16 cellular contexts compared by ENCODE assay signal in the genomic region with DNA sequence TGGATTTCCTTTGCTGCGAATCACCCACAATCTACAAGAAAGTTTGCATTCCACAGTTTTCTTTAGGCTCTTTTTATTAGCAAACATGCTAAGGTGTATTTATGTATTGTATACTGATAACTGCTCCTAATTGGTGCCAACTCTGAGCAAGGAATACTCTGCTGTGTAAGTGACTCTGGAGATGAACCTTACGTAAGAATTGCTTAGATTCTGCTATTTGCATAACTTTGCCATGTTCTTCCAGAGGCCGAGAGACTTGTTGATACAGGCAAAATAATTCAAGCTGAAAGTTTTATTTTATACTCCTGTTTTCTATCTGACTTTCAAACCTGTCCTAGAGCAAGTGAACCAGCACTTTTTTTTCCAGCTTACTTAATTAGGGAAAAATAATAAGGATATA.
DNase-seq lines count a peak whose midpoint lies in the region; ATAC-seq and TF ChIP-seq lines count a peak whose summit lies in the region.
"Had no signal": no experiment of that assay in that cellular context is flagged by ENCODE, and none has a peak within 500 bp of the region (broad histone marks: within the 10 kb centered on the region; RNA-seq: fewer than 3 reads in every experiment).

No MANE protein-coding gene starts in this region.

- no peaks in the 10 kb centered on the region for H3K27me3 Mint-ChIP-seq in H9 (ENCODE audit: low read depth)
- H3K27me3 Mint-ChIP-seq: IgD-negative memory B cell had no signal

- H3K79me2 ChIP-seq in H9 (ENCODE audit: insufficient read depth, low read length) (no peaks in the 10 kb centered on the region), PC-9 (ENCODE audit: low read depth) (no peaks in the 10 kb centered on the region)

- H2BK5ac ChIP-seq in H9 (ENCODE audit: insufficient read length, low read length): no peak overlapping the region

- no peak overlapping the region for H2BK15ac ChIP-seq in H9 (ENCODE audit: low read depth, low read length)

- no peak overlapping the region for H3K56ac ChIP-seq in H9 (ENCODE audit: insufficient read length, low read depth, low read length)

- H3K27ac Mint-ChIP-seq in H9: no peak overlapping the region
- H3K27ac Mint-ChIP-seq: IgD-negative memory B cell had no signal

- H3K4me3 ChIP-seq in breast epithelium (no peak overlapping the region), PC-9 (no peak overlapping the region)

- no peak overlapping the region for H2AFZ ChIP-seq in H9 (ENCODE audit: low read length)
- no peak overlapping the region for H2AFZ ChIP-seq in PC-9

- no peak overlapping the region for H2BK20ac ChIP-seq in H9 (ENCODE audit: low read depth, low read length, poor library complexity, severe bottlenecking)

- no peaks in the 10 kb centered on the region for H3K4me1 ChIP-seq in breast epithelium
- H3K4me1 ChIP-seq in foreskin keratinocyte: peaks cover 27% of the 10 kb centered on the region
- H3K4me1 ChIP-seq in H9 (ENCODE audit: insufficient read depth, low read length): no peaks in the 10 kb centered on the region; the same call in 1 of the 2 replicates
- H3K4me1 ChIP-seq in PC-9 (replicated peaks; ENCODE audit: insufficient read depth): no peaks in the 10 kb centered on the region
- H3K4me1 ChIP-seq: Caco-2 had no signal

- no peaks in the 10 kb centered on the region for H3K36me3 Mint-ChIP-seq in H9 (ENCODE audit: insufficient read depth in 1 of 3, low read depth in 3 of 3)
- H3K36me3 Mint-ChIP-seq: IgD-negative memory B cell had no signal

- H4K91ac ChIP-seq in H9 (ENCODE audit: insufficient read length, low read depth, low read length): no peak overlapping the region

- no peak overlapping the region for H2AK5ac ChIP-seq in H9 (ENCODE audit: insufficient read length, low read length)

- H3K36me3 ChIP-seq in breast epithelium (no peaks in the 10 kb centered on the region), PC-9 (ENCODE audit: low read depth) (no peaks in the 10 kb centered on the region)

- no peaks in the 10 kb centered on the region for H3K9me3 Mint-ChIP-seq in H9

- H3F3A ChIP-seq in PC-9 (ENCODE audit: insufficient read depth, low read depth): no peaks in the 10 kb centered on the region

- H3K4me1 Mint-ChIP-seq in H9: peaks cover 33% of the 10 kb centered on the region in 2 experiments
- H3K4me1 Mint-ChIP-seq: IgD-negative memory B cell had no signal

- peaks cover 4% of the 10 kb centered on the region; the same call in 1 of the 2 replicates for H3K9me2 ChIP-seq in PC-9 (ENCODE audit: insufficient read depth)

- H4K5ac ChIP-seq in H9 (ENCODE audit: insufficient read length, low read depth, low read length): no peak overlapping the region

- ATAC-seq in foreskin keratinocyte: peak; percentile 66
- ATAC-seq in HG03571 (IDR thresholded peaks at IDR 0.05; ENCODE audit: unreplicated experiment): no peak
- ATAC-seq: Right ventricle myocardium inferior had no signal

- intact Hi-C loops in breast epithelium (cut with DNase I; ENCODE audit: low total_unique reads) (no loop called here), PC-9 (cut with micrococcal nuclease; ENCODE audit: unreplicated experiment) (no loop called here)

- DNase-seq in NCI-H69 (lab: John Stamatoyannopoulos, UW): peak; percentile 20
- no peak for DNase-seq in breast epithelium (ENCODE audit: low spot score in 2 of 2)
- DNase-seq in foreskin keratinocyte: peak; percentile 54 to 80
- DNase-seq in SW 1271 (lab: John Stamatoyannopoulos, UW): no peak
- DNase-seq in H9: no peak
- no peak for DNase-seq in PC-9
- DNase-seq: Caco-2, DMS153, Kasumi-1, NCI-H187 treated with DMSO at 0.1 percent for 48 hours, NCI-H2171, NCI-H446 treated with DMSO at 0.1 percent for 48 hours, NCI-H748 treated with DMSO at 0.1 percent for 48 hours had no signal

- H2BK12ac ChIP-seq in H9 (ENCODE audit: insufficient read length, low read depth, low read length): no peak overlapping the region

- WGBS in H9 (ENCODE audit: extremely low coverage, insufficient read length, low lambda C conversion rate): no CpG with 5 or more reads among the region's 3 CpGs

- no peaks in the 10 kb centered on the region for H3K27me3 ChIP-seq in breast epithelium
- H3K27me3 ChIP-seq in foreskin keratinocyte: no peaks in the 10 kb centered on the region
- H3K27me3 ChIP-seq in H9 (ENCODE audit: insufficient read depth, low read length): no peaks in the 10 kb centered on the region
- H3K27me3 ChIP-seq in PC-9 (ENCODE audit: insufficient read depth, low read depth): no peaks in the 10 kb centered on the region

- H2BK120ac ChIP-seq in H9 (ENCODE audit: low read depth, low read length, poor library complexity, severe bottlenecking): no peak overlapping the region

- H3K14ac ChIP-seq in H9 (ENCODE audit: insufficient read depth, low read length): no peak overlapping the region

- no peaks in the 10 kb centered on the region for H3K79me1 ChIP-seq in H9 (ENCODE audit: insufficient read depth, low read depth, low read length, poor library complexity, severe bottlenecking)

- CTCF ChIA-PET in PC-9 (lab: Charles Lee): no interaction called here

- no peaks in the 10 kb centered on the region for H4K20me1 ChIP-seq in H9 (ENCODE audit: control insufficient read depth, insufficient read depth, insufficient read length)
- no peaks in the 10 kb centered on the region for H4K20me1 ChIP-seq in PC-9 (ENCODE audit: insufficient read depth)

- H3K23ac ChIP-seq in H9 (ENCODE audit: insufficient read length, low read depth, low read length): no peak overlapping the region

- H3K4me3 Mint-ChIP-seq in H9: no peak overlapping the region
- H3K4me3 Mint-ChIP-seq: IgD-negative memory B cell had no signal

- no peak overlapping the region for H3K4ac ChIP-seq in H9 (ENCODE audit: low read depth, low read length)

- no peak overlapping the region for H3K9ac ChIP-seq in H9 (ENCODE audit: extremely low read depth, insufficient read length, low read length)

- no TSS peak for BruUV-seq in PC-9 (replicated peaks; lab: Mats Ljungman, UMichigan)

- H4K8ac ChIP-seq in H9 (replicated peaks; ENCODE audit: insufficient read length, low read depth, low read length): no peak overlapping the region

- H3K18ac ChIP-seq in H9 (ENCODE audit: insufficient read length, low read depth, low read length): no peak overlapping the region

- H3K4me2 ChIP-seq in H9 (ENCODE audit: insufficient read depth, insufficient read length, low read length) (no peak overlapping the region), PC-9 (no peak overlapping the region)

- no peak for TF ChIP-seq CTCF in breast epithelium (IDR thresholded peaks at IDR 0.05)
- no peak for TF ChIP-seq CTCF in foreskin keratinocyte (conservative IDR thresholded peaks at IDR 0.05)
- no peak for TF ChIP-seq CTCF in H9 (conservative IDR thresholded peaks at IDR 0.05)
- TF ChIP-seq CTCF in PC-9 (conservative IDR thresholded peaks at IDR 0.05): no peak

- POLR2A ChIA-PET in PC-9 (lab: Charles Lee; ENCODE audit: unreplicated experiment): no interaction called here

- no peak for TF ChIP-seq POLR2A in breast epithelium (IDR thresholded peaks at IDR 0.05)

- no peaks in the 10 kb centered on the region for H3K23me2 ChIP-seq in H9 (ENCODE audit: insufficient read length, low read depth, low read length, poor library complexity, severe bottlenecking)

- H3K27ac ChIP-seq in breast epithelium (peak overlapping the region; percentile 16 to 39), foreskin keratinocyte (peak overlapping the region; percentile 8), H9 (ENCODE audit: insufficient read length, low read depth, low read length) (no peak overlapping the region), PC-9 (no peak overlapping the region)

- H3K9me3 ChIP-seq in breast epithelium: no peaks in the 10 kb centered on the region
- H3K9me3 ChIP-seq in H9 (ENCODE audit: control insufficient read depth, low read depth, low read length): no peaks in the 10 kb centered on the region
- no peaks in the 10 kb centered on the region for H3K9me3 ChIP-seq in PC-9 (ENCODE audit: insufficient read depth, low read depth)
- H3K9me3 ChIP-seq: Caco-2 had no signal

- H3T11ph ChIP-seq in H9 (ENCODE audit: low read length): no peak overlapping the region

Comparison
In these comparisons a context has a peak if more than half of its experiments do, and no peak if none do; other contexts are left out.
1. DNase-seq: peak in NCI-H69 (single experiment) and foreskin keratinocyte (2 of 2); none in breast epithelium (0 of 2), SW 1271 (0 of 2), H9 (single experiment) and PC-9 (0 of 2).
2. H3K27ac ChIP-seq: peak in breast epithelium (2 of 2) and foreskin keratinocyte (single experiment); none in H9 (single experiment) and PC-9 (single experiment).